ENCODE assay signal across 2 cellular contexts in the genomic region with DNA sequence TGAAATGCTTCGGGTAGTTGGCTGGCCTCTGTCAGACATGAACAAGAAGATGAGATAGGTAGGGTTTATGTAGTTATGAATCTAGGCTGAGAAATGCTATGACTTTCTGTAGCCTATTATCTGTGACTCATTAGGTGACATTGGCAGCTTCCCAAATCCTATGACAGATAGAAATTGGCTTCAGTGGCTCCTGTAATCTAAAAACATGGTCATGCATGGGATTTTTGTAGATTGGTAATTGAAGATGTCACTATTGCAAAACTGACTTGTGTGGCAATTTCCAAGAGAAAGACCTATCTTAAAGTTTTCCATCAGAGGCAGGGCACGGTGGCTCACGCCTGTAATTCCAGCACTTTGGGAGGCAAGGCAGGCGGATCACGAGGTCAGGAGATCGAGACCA.
TF ChIP-seq lines count a peak whose summit lies in the region.

No MANE protein-coding gene starts in this region.

TF ChIP-seq in IMR-90, 13 proteins besides CTCF, POLR2A, EP300 and RAD21:
- TF ChIP-seq CEBPB (IDR thresholded peaks at IDR 0.05; ENCODE audit: low read depth, low read length) (peak; percentile 56; the same call in 1 of the 2 replicates), FOS (IDR thresholded peaks at IDR 0.05; ENCODE audit: low read depth, low read length) (no peak)

TF ChIP-seq in K562, 482 proteins besides CTCF, POLR2A, EP300 and RAD21:
- TF ChIP-seq, protein P1, sequence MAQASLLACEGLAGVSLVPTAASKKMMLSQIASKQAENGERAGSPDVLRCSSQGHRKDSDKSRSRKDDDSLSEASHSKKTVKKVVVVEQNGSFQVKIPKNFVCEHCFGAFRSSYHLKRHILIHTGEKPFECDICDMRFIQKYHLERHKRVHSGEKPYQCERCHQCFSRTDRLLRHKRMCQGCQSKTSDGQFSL (CRISPR knock-in tag; IDR thresholded peaks at IDR 0.05) = no peak
- TF ChIP-seq, protein P1 (tag; IDR thresholded peaks at IDR 0.05) = no peak
- TF ChIP-seq CEBPB (tag; IDR thresholded peaks at IDR 0.05) (peak; percentile 72), MAZ (CRISPR knock-in tag; conservative IDR thresholded peaks at IDR 0.05 in 1 of 2, IDR thresholded peaks at IDR 0.05 in 1 of 2) (no peak), MXI1 (IDR thresholded peaks at IDR 0.05; ENCODE audit: low read depth, low read length) (no peak), ZNF584 (CRISPR knock-in tag; IDR thresholded peaks at IDR 0.05; ENCODE audit: low read depth) (no peak), CEBPG (CRISPR knock-in tag; IDR thresholded peaks at IDR 0.05) (no peak), CEBPG (tag; conservative IDR thresholded peaks at IDR 0.05 in 1 of 2, IDR thresholded peaks at IDR 0.05 in 1 of 2) (0 out of 4 replicates have a peak, but pooled peaks have one; percentile 11 to 24), TAF9B (IDR thresholded peaks at IDR 0.05; ENCODE audit: partially characterized antibody) (no peak), ZFX (CRISPR knock-in tag; IDR thresholded peaks at IDR 0.05) (no peak), BACH1 (tag; IDR thresholded peaks at IDR 0.05) (no peak), RB1 (IDR thresholded peaks at IDR 0.05; ENCODE audit: low read depth) (no peak), JUND (IDR thresholded peaks at IDR 0.05; ENCODE audit: borderline replicate concordance, low read depth, low read length) (peak; percentile 71; the same call in 1 of the 2 replicates), JUND (tag; IDR thresholded peaks at IDR 0.05; ENCODE audit: borderline replicate concordance, low read depth, low read length) (peak; percentile 24; the same call in 1 of the 3 replicates), TGIF2 (CRISPR knock-in tag; IDR thresholded peaks at IDR 0.05) (no peak), NFIC (IDR thresholded peaks at IDR 0.05) (peak; percentile 77), ZBTB43 (CRISPR knock-in tag; IDR thresholded peaks at IDR 0.05) (no peak), PPARD (CRISPR knock-in tag; IDR thresholded peaks at IDR 0.05) (no peak), TAF15 (IDR thresholded peaks at IDR 0.05; ENCODE audit: low read depth, low read length) (no peak), CBFA2T2 (conservative IDR thresholded peaks at IDR 0.05) (no peak), SUPT5H (IDR thresholded peaks at IDR 0.05) (no peak), ZEB2 (IDR thresholded peaks at IDR 0.05) (no peak), ZNF143 (CRISPR knock-in tag; IDR thresholded peaks at IDR 0.05) (no peak), ARID1B (IDR thresholded peaks at IDR 0.05) (peak; percentile 29; the same call in 1 of the 2 replicates), RBM17 (IDR thresholded peaks at IDR 0.05; ENCODE audit: borderline replicate concordance, low read depth, low read length) (no peak), PHB (CRISPR knock-in tag; IDR thresholded peaks at IDR 0.05) (no peak), HEY1 (CRISPR knock-in tag; IDR thresholded peaks at IDR 0.05; ENCODE audit: borderline replicate concordance) (no peak), ZBTB17 (CRISPR knock-in tag; IDR thresholded peaks at IDR 0.05) (no peak), CBX1 (IDR thresholded peaks at IDR 0.05; ENCODE audit: low read depth) (no peak), KDM1A (IDR thresholded peaks at IDR 0.05) (no peak), TRIM25 (IDR thresholded peaks at IDR 0.05; ENCODE audit: borderline replicate concordance) (no peak), FOSL1 (tag; conservative IDR thresholded peaks at IDR 0.05) (peak; percentile 84), SMAD1 (IDR thresholded peaks at IDR 0.05; ENCODE audit: low read depth, low read length, partially characterized antibody) (no peak), DPF2 (IDR thresholded peaks at IDR 0.05) (0 out of 2 replicates have a peak, but pooled peaks have one; percentile 23)
- TF ChIP-seq, protein P2, sequence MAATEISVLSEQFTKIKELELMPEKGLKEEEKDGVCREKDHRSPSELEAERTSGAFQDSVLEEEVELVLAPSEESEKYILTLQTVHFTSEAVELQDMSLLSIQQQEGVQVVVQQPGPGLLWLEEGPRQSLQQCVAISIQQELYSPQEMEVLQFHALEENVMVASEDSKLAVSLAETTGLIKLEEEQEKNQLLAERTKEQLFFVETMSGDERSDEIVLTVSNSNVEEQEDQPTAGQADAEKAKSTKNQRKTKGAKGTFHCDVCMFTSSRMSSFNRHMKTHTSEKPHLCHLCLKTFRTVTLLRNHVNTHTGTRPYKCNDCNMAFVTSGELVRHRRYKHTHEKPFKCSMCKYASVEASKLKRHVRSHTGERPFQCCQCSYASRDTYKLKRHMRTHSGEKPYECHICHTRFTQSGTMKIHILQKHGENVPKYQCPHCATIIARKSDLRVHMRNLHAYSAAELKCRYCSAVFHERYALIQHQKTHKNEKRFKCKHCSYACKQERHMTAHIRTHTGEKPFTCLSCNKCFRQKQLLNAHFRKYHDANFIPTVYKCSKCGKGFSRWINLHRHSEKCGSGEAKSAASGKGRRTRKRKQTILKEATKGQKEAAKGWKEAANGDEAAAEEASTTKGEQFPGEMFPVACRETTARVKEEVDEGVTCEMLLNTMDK (IDR thresholded peaks at IDR 0.05; ENCODE audit: borderline replicate concordance, insufficient read depth, low read depth, low read length, poor library complexity, severe bottlenecking) = no peak
- TF ChIP-seq, protein P3, sequence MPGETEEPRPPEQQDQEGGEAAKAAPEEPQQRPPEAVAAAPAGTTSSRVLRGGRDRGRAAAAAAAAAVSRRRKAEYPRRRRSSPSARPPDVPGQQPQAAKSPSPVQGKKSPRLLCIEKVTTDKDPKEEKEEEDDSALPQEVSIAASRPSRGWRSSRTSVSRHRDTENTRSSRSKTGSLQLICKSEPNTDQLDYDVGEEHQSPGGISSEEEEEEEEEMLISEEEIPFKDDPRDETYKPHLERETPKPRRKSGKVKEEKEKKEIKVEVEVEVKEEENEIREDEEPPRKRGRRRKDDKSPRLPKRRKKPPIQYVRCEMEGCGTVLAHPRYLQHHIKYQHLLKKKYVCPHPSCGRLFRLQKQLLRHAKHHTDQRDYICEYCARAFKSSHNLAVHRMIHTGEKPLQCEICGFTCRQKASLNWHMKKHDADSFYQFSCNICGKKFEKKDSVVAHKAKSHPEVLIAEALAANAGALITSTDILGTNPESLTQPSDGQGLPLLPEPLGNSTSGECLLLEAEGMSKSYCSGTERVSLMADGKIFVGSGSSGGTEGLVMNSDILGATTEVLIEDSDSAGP (CRISPR knock-in tag; IDR thresholded peaks at IDR 0.05) = no peak
- TF ChIP-seq, protein P4, sequence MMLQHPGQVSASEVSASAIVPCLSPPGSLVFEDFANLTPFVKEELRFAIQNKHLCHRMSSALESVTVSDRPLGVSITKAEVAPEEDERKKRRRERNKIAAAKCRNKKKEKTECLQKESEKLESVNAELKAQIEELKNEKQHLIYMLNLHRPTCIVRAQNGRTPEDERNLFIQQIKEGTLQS (IDR thresholded peaks at IDR 0.05) = peak; percentile 43
- TF ChIP-seq, protein P4 (CRISPR knock-in tag; conservative IDR thresholded peaks at IDR 0.05) = no peak
